19 cellular contexts compared by ENCODE assay signal in genomic region chr7:135862586-135863361, GRCh38.
DNase-seq lines count a peak whose midpoint lies in the region; ATAC-seq and TF ChIP-seq lines count a peak whose summit lies in the region.
"Had no signal": no experiment of that assay in that cellular context is flagged by ENCODE, and none has a peak within 500 bp of the region (broad histone marks: within the 10 kb centered on the region; RNA-seq: fewer than 3 reads in every experiment).

No MANE protein-coding gene starts in this region.

- no peak overlapping the region for H2AK5ac ChIP-seq in mesendoderm (ENCODE audit: low read length)

- H3K36me3 ChIP-seq in mesendoderm (ENCODE audit: control insufficient read depth, insufficient read depth, low read length), result no peaks in the 10 kb centered on the region

- no peak overlapping the region for H2BK5ac ChIP-seq in mesendoderm (ENCODE audit: low read length)

- H3K79me1 ChIP-seq in mesendoderm (ENCODE audit: low read length), result no peaks in the 10 kb centered on the region

- 53% methylated on average over 8 of the region's 8 CpGs for WGBS in right cardiac atrium
- WGBS in mesendoderm (ENCODE audit: extremely low coverage, insufficient coverage, low lambda C conversion rate), result no CpG with 5 or more reads among the region's 8 CpGs

- peak overlapping the region; percentile 42 for H3K18ac ChIP-seq in mesendoderm (ENCODE audit: low read length)

- intact Hi-C loops in right cardiac atrium (cut with DNase I), result no loop called here
- intact Hi-C loops in Right ventricle myocardium inferior (cut with DNase I), result no loop called here

- no peak overlapping the region for H3K4me2 ChIP-seq in mesendoderm (ENCODE audit: low read length)
- H3K4me2 ChIP-seq: A549, smooth muscle cell had no signal

- H3K4me1 ChIP-seq in right cardiac atrium (ENCODE audit: control insufficient read depth, insufficient read depth, low read length), result no peaks in the 10 kb centered on the region
- H3K4me1 ChIP-seq in mesendoderm (ENCODE audit: control insufficient read depth, low read depth, low read length), result peaks cover 3% of the 10 kb centered on the region
- H3K4me1 ChIP-seq: A549 had no signal

- TF ChIP-seq CTCF in type B pancreatic cell (conservative IDR thresholded peaks at IDR 0.05), result no peak

- H3K36me3 Mint-ChIP-seq in type B pancreatic cell, result peaks cover 3% of the 10 kb centered on the region
- H3K36me3 Mint-ChIP-seq: CD4-positive, CD25-positive, alpha-beta regulatory T cell; T-cell had no signal

- H3K23ac ChIP-seq in mesendoderm (ENCODE audit: low read length), result no peak overlapping the region

- no peaks in the 10 kb centered on the region for H3K79me2 ChIP-seq in mesendoderm (ENCODE audit: control insufficient read depth, insufficient read depth, low read length)

- H3K4me3 Mint-ChIP-seq in type B pancreatic cell, result peak overlapping the region; percentile 17
- H3K4me3 Mint-ChIP-seq: activated T-helper 1 cell treated with anti-CD3 and anti-CD28 coated beads, Interleukin-12 subunit alpha, Interleukin-12 subunit beta, Interleukin-2, Interleukin-4 antibody, amounts not matched to agents 30 ng/mL and 10 ng/mL and 1 ng/mL, durations not matched to agents 14 hours and 24 hours and 36 hours; CD4-positive, CD25-positive, alpha-beta regulatory T cell; immature natural killer cell; stimulated activated naive B cell treated with anti-CD40 and anti-IgM and Interleukin-4, amounts not matched to agents 10 μg/mL and 1 μg/mL and 100 μg/mL, for 72 hours; T-cell had no signal

- H4K5ac ChIP-seq in mesendoderm (ENCODE audit: low read length), result no peak overlapping the region

- H3K4me3 ChIP-seq in right cardiac atrium (ENCODE audit: low read length), result no peak overlapping the region
- H3K4me3 ChIP-seq in mesendoderm (ENCODE audit: low read length), result no peak overlapping the region
- H3K4me3 ChIP-seq: A549, smooth muscle cell had no signal

- H3K27ac Mint-ChIP-seq in type B pancreatic cell, result peak overlapping the region; percentile 0
- H3K27ac Mint-ChIP-seq: activated T-helper 1 cell treated with anti-CD3 and anti-CD28 coated beads, Interleukin-12 subunit alpha, Interleukin-12 subunit beta, Interleukin-2, Interleukin-4 antibody, amounts not matched to agents 30 ng/mL and 10 ng/mL and 1 ng/mL, durations not matched to agents 14 hours and 24 hours and 36 hours; CD4-positive, CD25-positive, alpha-beta regulatory T cell; stimulated activated naive B cell treated with anti-CD40 and anti-IgM and Interleukin-4, amounts not matched to agents 10 μg/mL and 1 μg/mL and 100 μg/mL, for 72 hours; T-cell had no signal

- H2BK15ac ChIP-seq in mesendoderm (replicated peaks; ENCODE audit: low read depth), result no peak overlapping the region

- ATAC-seq in right cardiac atrium, result peak; percentile 14 to 39
- ATAC-seq in Right ventricle myocardium inferior, result no peak
- no peak for ATAC-seq in HG03432 (IDR thresholded peaks at IDR 0.05; ENCODE audit: unreplicated experiment)
- ATAC-seq in GM19328 (IDR thresholded peaks at IDR 0.05; ENCODE audit: unreplicated experiment), result no peak
- ATAC-seq: A549; Panc1; stimulated activated naive B cell treated with anti-CD40 and anti-IgM and Interleukin-4, amounts not matched to agents 10 μg/mL and 1 μg/mL and 100 μg/mL, for 72 hours; T-cell had no signal

- no peak overlapping the region for H3K27ac ChIP-seq in right cardiac atrium (ENCODE audit: low read length)
- no peak overlapping the region for H3K27ac ChIP-seq in mesendoderm (ENCODE audit: low read depth, low read length)
- H3K27ac ChIP-seq: A549 had no signal

- no peak overlapping the region for H3K4ac ChIP-seq in mesendoderm (ENCODE audit: low read depth, low read length)

- H3K9me3 ChIP-seq in right cardiac atrium (ENCODE audit: control insufficient read depth, low read length), result no peaks in the 10 kb centered on the region
- H3K9me3 ChIP-seq: A549 had no signal

- H3K9ac ChIP-seq in mesendoderm (ENCODE audit: low read length), result no peak overlapping the region

- H3K27me3 ChIP-seq in right cardiac atrium (ENCODE audit: control insufficient read depth, insufficient read depth) (no peaks in the 10 kb centered on the region), mesendoderm (ENCODE audit: insufficient read depth, low read length, poor library complexity) (no peaks in the 10 kb centered on the region)

- peak overlapping the region; percentile 52 for H3K56ac ChIP-seq in mesendoderm (ENCODE audit: low read length)

- no peak overlapping the region for H2BK120ac ChIP-seq in mesendoderm (ENCODE audit: low read depth, low read length)

- peaks cover 11% of the 10 kb centered on the region for H3K4me1 Mint-ChIP-seq in type B pancreatic cell (ENCODE audit: unreplicated experiment)
- H3K4me1 Mint-ChIP-seq: CD4-positive, CD25-positive, alpha-beta regulatory T cell; stimulated activated naive B cell treated with anti-CD40 and anti-IgM and Interleukin-4, amounts not matched to agents 10 μg/mL and 1 μg/mL and 100 μg/mL, for 72 hours; T-cell had no signal

- H3K9me3 Mint-ChIP-seq in type B pancreatic cell, result peaks cover 4% of the 10 kb centered on the region
- H3K9me3 Mint-ChIP-seq: activated T-helper 1 cell treated with anti-CD3 and anti-CD28 coated beads, Interleukin-12 subunit alpha, Interleukin-12 subunit beta, Interleukin-2, Interleukin-4 antibody, amounts not matched to agents 30 ng/mL and 10 ng/mL and 1 ng/mL, durations not matched to agents 14 hours and 24 hours and 36 hours had no signal

- no peaks in the 10 kb centered on the region for H3K27me3 Mint-ChIP-seq in type B pancreatic cell
- H3K27me3 Mint-ChIP-seq: T-cell had no signal

- H4K8ac ChIP-seq in mesendoderm (ENCODE audit: low read depth, low read length), result no peak overlapping the region

- no peak for DNase-seq in right cardiac atrium
- no peak for DNase-seq in Right ventricle myocardium inferior (ENCODE audit: missing footprints)
- peak; percentile 17 for DNase-seq in SW480 (ENCODE audit: low spot score)
- peak; percentile 85 for DNase-seq in mesendoderm
- DNase-seq in type B pancreatic cell (ENCODE audit: extremely low spot score, unreplicated experiment), result no peak
- DNase-seq in hypothalamus (lab: John Stamatoyannopoulos, UW), result no peak
- DNase-seq: CD4-positive, CD25-positive, alpha-beta regulatory T cell; HCEC 1CT; immature natural killer cell; MV-4-11; occipital lobe; stimulated activated naive B cell treated with anti-CD40 and anti-IgM and Interleukin-4, amounts not matched to agents 10 μg/mL and 1 μg/mL and 100 μg/mL, for 72 hours; T-cell had no signal

Comparison
In these comparisons a context has a peak if more than half of its experiments do, and no peak if none do; other contexts are left out.
1. ATAC-seq: peak in right cardiac atrium (2 of 2); none in Right ventricle myocardium inferior (single experiment), HG03432 (single experiment) and GM19328 (single experiment).
2. DNase-seq: peak in SW480 (single experiment) and mesendoderm (single experiment); none in right cardiac atrium (0 of 3), Right ventricle myocardium inferior (single experiment), type B pancreatic cell (single experiment) and hypothalamus (0 of 51).